7 cellular contexts compared by ENCODE assay signal in genomic region chr16:31265329-31266245, GRCh38. TPM values are rescaled to one million over a fixed set of nuclear protein-coding genes. Genes with fewer than 3 reads are reported as not detected.
DNase-seq lines count a peak whose midpoint lies in the region; ATAC-seq and TF ChIP-seq lines count a peak whose summit lies in the region.

No MANE protein-coding gene starts in this region.

- no peak overlapping the region for H3K4me3 ChIP-seq in ascending aorta

- H3K27ac ChIP-seq in ascending aorta, result no peak overlapping the region

- no peaks in the 10 kb centered on the region for H3K9me3 ChIP-seq in ascending aorta

- ATAC-seq in GM19328 (IDR thresholded peaks at IDR 0.05; ENCODE audit: unreplicated experiment) (peak; percentile 69), HG03159 (IDR thresholded peaks at IDR 0.05; ENCODE audit: unreplicated experiment) (peak; percentile 84), sciatic nerve (no peak)

- no peak for TF ChIP-seq CTCF in ascending aorta (IDR thresholded peaks at IDR 0.05)

- H3K27me3 ChIP-seq in ascending aorta, result no peaks in the 10 kb centered on the region

- DNase-seq in activated CD4-positive, CD25-positive, alpha-beta regulatory T cell (lab: John Stamatoyannopoulos, UW), result peak in 3 of 4 experiments; percentile 18 to 52 (median 26)
- DNase-seq in dermis microvascular lymphatic vessel endothelial cell (ENCODE audit: low read depth in 2 of 2) (peak; percentile 39 to 76), sciatic nerve (ENCODE audit: low spot score) (no peak), ascending aorta (ENCODE audit: low spot score in 2 of 2) (no peak)
- DNase-seq in stimulated activated CD4-positive, alpha-beta T cell treated with anti-CD3 and anti-CD28 coated beads, Interleukin-15, amount 100 ng/mL, for 48 hours (ENCODE audit: low read depth in 2 of 2), result peak; percentile 64 to 74

- H3K36me3 ChIP-seq in ascending aorta, result no peaks in the 10 kb centered on the region

- intact Hi-C loops in sciatic nerve (cut with DNase I) (no loop called here), ascending aorta (cut with DNase I) (no loop called here)

- H3K4me1 ChIP-seq in ascending aorta, result no peaks in the 10 kb centered on the region

RNA-seq across cellular contexts. Expression of gene ITGAM, which starts 5.8 kb away (rescaled TPM):
- total RNA-seq in dermis microvascular lymphatic vessel endothelial cell (under 0.01 TPM in 2 replicates), sciatic nerve (26.2 TPM), ascending aorta (19.1 TPM)

RNA-seq across cellular contexts. Expression of gene PYDC1, which starts 48.7 kb away (rescaled TPM):
- total RNA-seq in dermis microvascular lymphatic vessel endothelial cell (not detected in 2 replicates), sciatic nerve (not detected), ascending aorta (not detected)

RNA-seq across cellular contexts. Expression of gene TRIM72, which starts 51.7 kb away (rescaled TPM):
- total RNA-seq in dermis microvascular lymphatic vessel endothelial cell, result not detected in 2 replicates
- total RNA-seq in sciatic nerve, result 0.40 TPM
- not detected for total RNA-seq in ascending aorta

Comparison
In these comparisons a context has a peak if more than half of its experiments do, and no peak if none do; other contexts are left out.
1. DNase-seq: peak in activated CD4-positive, CD25-positive, alpha-beta regulatory T cell (3 of 4), dermis microvascular lymphatic vessel endothelial cell (2 of 2) and stimulated activated CD4-positive, alpha-beta T cell treated with anti-CD3 and anti-CD28 coated beads, Interleukin-15, amount 100 ng/mL, for 48 hours (2 of 2); none in sciatic nerve (single experiment) and ascending aorta (0 of 2).
2. RNA of gene ITGAM, which starts 5.8 kb away (total RNA-seq): 26.2 TPM in sciatic nerve (single experiment) and 19.1 TPM in ascending aorta (single experiment); under 0.01 TPM in dermis microvascular lymphatic vessel endothelial cell; every median in the first group is over 10 times any median in the second.